ENCODE assay signal across 10 cellular contexts in the genomic region with DNA sequence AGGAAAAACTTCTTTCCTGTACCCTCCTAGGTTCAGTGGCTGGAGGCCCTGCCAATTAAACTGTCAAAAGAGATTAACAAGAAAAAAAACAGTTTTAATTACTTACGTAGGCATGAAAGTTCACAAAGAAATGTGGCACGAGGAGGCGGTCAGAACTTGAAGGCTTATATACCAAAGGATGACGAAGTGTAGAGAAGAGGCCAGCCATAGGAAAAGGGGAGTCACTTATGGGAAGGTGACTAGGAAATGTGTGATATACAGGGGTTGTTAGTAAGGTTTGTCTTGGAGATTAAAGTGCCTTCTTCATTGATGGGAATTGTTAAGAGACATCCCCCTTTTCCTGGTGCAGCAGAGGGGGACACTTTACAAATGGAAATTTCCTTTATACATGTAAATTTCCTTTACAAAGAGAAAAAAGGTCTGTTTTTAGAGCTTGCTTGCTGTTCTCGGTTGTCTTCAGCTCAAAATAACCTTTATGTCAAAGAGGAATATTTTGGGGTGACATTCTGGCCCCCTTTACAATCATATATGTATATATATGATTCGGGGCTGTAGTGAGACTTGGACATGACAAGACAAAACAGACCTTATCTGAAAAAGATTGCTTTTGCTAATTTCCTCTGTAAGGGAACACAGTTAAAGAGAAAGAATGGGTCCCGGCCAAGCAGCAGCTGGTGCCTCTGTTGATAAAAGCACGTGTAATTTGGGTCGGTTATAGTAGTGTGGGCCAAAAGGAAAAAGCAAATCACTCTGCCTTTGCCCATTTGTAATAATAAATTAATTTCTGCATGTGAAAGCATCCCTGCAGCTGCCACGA. TPM values are rescaled to one million over a fixed set of nuclear protein-coding genes. Genes with fewer than 3 reads are reported as not detected.
A peak's percentile ranks its signal among the peaks of the same experiment; 100 is the strongest.
DNase-seq lines count a peak whose midpoint lies in the region; ATAC-seq and TF ChIP-seq lines count a peak whose summit lies in the region.
"Had no signal": no experiment of that assay in that cellular context is flagged by ENCODE, and none has a peak within 500 bp of the region (broad histone marks: within the 10 kb centered on the region; RNA-seq: fewer than 3 reads in every experiment).

No MANE protein-coding gene starts in this region.

- H2AK5ac ChIP-seq in neuronal stem cell (ENCODE audit: low read depth, low read length) = no peak overlapping the region

- no peak overlapping the region for H2BK12ac ChIP-seq in neuronal stem cell (ENCODE audit: low read length)

- no peak overlapping the region for H4K91ac ChIP-seq in neuronal stem cell (ENCODE audit: low read depth, low read length, poor library complexity)

- no peaks in the 10 kb centered on the region for H3K9me3 Mint-ChIP-seq in Caco-2 (ENCODE audit: unreplicated experiment)

- H3K27ac ChIP-seq in DND-41 (ENCODE audit: low read length) (peak overlapping the region; percentile 67), neuronal stem cell (replicated peaks; ENCODE audit: low read length) (no peak overlapping the region)
- H3K27ac ChIP-seq: brain microvascular endothelial cell had no signal

- TF ChIP-seq CTCF in DND-41 (IDR thresholded peaks at IDR 0.05; ENCODE audit: borderline replicate concordance, extremely low read depth, low read length, poor library complexity, severe bottlenecking) = no peak
- no peak for TF ChIP-seq CTCF in Caco-2 (IDR thresholded peaks at IDR 0.05; ENCODE audit: insufficient read depth in 1 of 2, low read depth in 1 of 2, low read length in 1 of 2, severe bottlenecking in 1 of 2, unreplicated experiment in 1 of 2)

- H3K4me1 Mint-ChIP-seq in Caco-2 (ENCODE audit: low read depth, unreplicated experiment) = peaks cover 7% of the 10 kb centered on the region

- H2BK5ac ChIP-seq in neuronal stem cell (ENCODE audit: low read length) = no peak overlapping the region

- no peak overlapping the region for H3K27ac Mint-ChIP-seq in Caco-2 (ENCODE audit: unreplicated experiment)

- no peak overlapping the region for H3K14ac ChIP-seq in neuronal stem cell (ENCODE audit: low read length)

- no peaks in the 10 kb centered on the region for H3K36me3 Mint-ChIP-seq in Caco-2 (ENCODE audit: insufficient read depth, unreplicated experiment)

- H3K9me3 ChIP-seq in DND-41 (ENCODE audit: insufficient read depth, low read length, severe bottlenecking) (no peaks in the 10 kb centered on the region), NT2/D1 (ENCODE audit: insufficient read depth, low read length) (no peaks in the 10 kb centered on the region), neuronal stem cell (replicated peaks in 1 of 2; ENCODE audit: control insufficient read depth in 2 of 2, insufficient read depth in 1 of 2, low read depth in 1 of 2, low read length in 2 of 2) (no peaks in the 10 kb centered on the region), Caco-2 (no peaks in the 10 kb centered on the region)

- WGBS in neuronal stem cell (ENCODE audit: extremely low coverage in 2 of 2, insufficient read length in 2 of 2, insufficient replicate concordance in 1 of 2), 2 donors = no CpG with 5 or more reads among the region's 10 CpGs

- no peak overlapping the region for H3K4me3 ChIP-seq in DND-41 (ENCODE audit: low read depth in 1 of 2, low read length in 2 of 2)
- no peak overlapping the region for H3K4me3 ChIP-seq in NT2/D1 (ENCODE audit: insufficient read length, low read depth)
- H3K4me3 ChIP-seq in neuronal stem cell (ENCODE audit: low read length in 2 of 2) = no peak overlapping the region
- H3K4me3 ChIP-seq in Caco-2 (ENCODE audit: low read depth, low read length) = no peak overlapping the region

- CTCF ChIA-PET in Caco-2 (lab: Charles Lee) = no interaction called here

- no peak overlapping the region for H3K18ac ChIP-seq in neuronal stem cell (ENCODE audit: low read length)

- DNase-seq in DND-41 = peak; percentile 44
- peak; percentile 66 for DNase-seq in NT2/D1 (ENCODE audit: low read depth, low spot score)
- DNase-seq in fibroblast of peridontal ligament (ENCODE audit: extremely low read depth) = peak; percentile 10
- DNase-seq in neuronal stem cell (ENCODE audit: low spot score) = no peak
- no peak for DNase-seq in GDM1 (lab: John Stamatoyannopoulos, UW)
- DNase-seq in Caco-2 = no peak
- no peak for DNase-seq in RPMI8226
- DNase-seq: activated CD4-positive, alpha-beta T cell treated with anti-CD3 and anti-CD28 coated beads for 48 hours; brain microvascular endothelial cell had no signal

- H4K8ac ChIP-seq in neuronal stem cell (ENCODE audit: low read depth, low read length) = no peak overlapping the region

- H3K9ac ChIP-seq in DND-41 (ENCODE audit: low read depth, low read length) (peak overlapping the region; percentile 34), NT2/D1 (ENCODE audit: insufficient read length, low read depth) (peak overlapping the region; percentile 18), neuronal stem cell (ENCODE audit: low read depth, low read length, poor library complexity) (no peak overlapping the region)

- H3K36me3 ChIP-seq in DND-41 (ENCODE audit: insufficient read depth, low read length) (no peaks in the 10 kb centered on the region), NT2/D1 (ENCODE audit: insufficient read depth, insufficient read length, low read length) (no peaks in the 10 kb centered on the region), neuronal stem cell (replicated peaks in 1 of 2; ENCODE audit: control insufficient read depth in 2 of 2, insufficient read depth in 2 of 2, low read length in 2 of 2) (peaks cover 0 to 10% of the 10 kb centered on the region in 2 donors), Caco-2 (ENCODE audit: control insufficient read depth, insufficient read depth, low read length) (no peaks in the 10 kb centered on the region)
- H3K36me3 ChIP-seq: brain microvascular endothelial cell had no signal

- no TSS peak for BruUV-seq in Caco-2 (replicated peaks; lab: Mats Ljungman, UMichigan)

- POLR2A ChIA-PET in Caco-2 (lab: Charles Lee) = no interaction called here

- no peak overlapping the region for H3K4ac ChIP-seq in neuronal stem cell (ENCODE audit: low read length)

- H3K23ac ChIP-seq in neuronal stem cell (ENCODE audit: low read depth, low read length, poor library complexity) = no peak overlapping the region

- H3K4me2 ChIP-seq in DND-41 (ENCODE audit: insufficient read depth, low read length) (peak overlapping the region; percentile 51), neuronal stem cell (ENCODE audit: insufficient read depth, low read length, poor library complexity, severe bottlenecking) (no peak overlapping the region)

- ATAC-seq in DND-41 (ENCODE audit: insufficient read depth, low read depth) = peak; percentile 82
- ATAC-seq in GM21576 (IDR thresholded peaks at IDR 0.05; ENCODE audit: unreplicated experiment) = no peak

- H3K27me3 Mint-ChIP-seq in Caco-2 (ENCODE audit: insufficient read depth, unreplicated experiment) = no peaks in the 10 kb centered on the region

- H3K27me3 ChIP-seq in DND-41 (ENCODE audit: insufficient read depth, low read length, poor library complexity) = no peaks in the 10 kb centered on the region
- H3K27me3 ChIP-seq in NT2/D1 (ENCODE audit: insufficient read depth, insufficient read length) = no peaks in the 10 kb centered on the region
- no peaks in the 10 kb centered on the region for H3K27me3 ChIP-seq in neuronal stem cell (ENCODE audit: control insufficient read depth in 3 of 3, insufficient read depth in 3 of 3, low read depth in 1 of 3, low read length in 3 of 3)
- H3K27me3 ChIP-seq in Caco-2 (replicated peaks; ENCODE audit: control insufficient read depth, insufficient read depth, low read length) = no peaks in the 10 kb centered on the region
- H3K27me3 ChIP-seq: brain microvascular endothelial cell had no signal

- H2AFZ ChIP-seq in DND-41 (ENCODE audit: low read depth, low read length) = no peak overlapping the region
- H2AFZ ChIP-seq in neuronal stem cell (ENCODE audit: low read length) = peak overlapping the region; percentile 6

- H2BK120ac ChIP-seq in neuronal stem cell (ENCODE audit: low read depth, low read length) = no peak overlapping the region

- intact Hi-C loops in Caco-2 (cut with micrococcal nuclease; ENCODE audit: unreplicated experiment) = no loop called here

- H3K79me2 ChIP-seq in DND-41 (ENCODE audit: insufficient read depth, low read length) = peaks cover 96% of the 10 kb centered on the region

- peaks cover 45% of the 10 kb centered on the region for H3K4me1 ChIP-seq in DND-41 (ENCODE audit: insufficient read depth, low read length)
- H3K4me1 ChIP-seq in NT2/D1 (ENCODE audit: insufficient read depth, insufficient read length) = peaks cover 1% of the 10 kb centered on the region
- H3K4me1 ChIP-seq in neuronal stem cell (ENCODE audit: control insufficient read depth in 2 of 2, insufficient read depth in 1 of 2, low read depth in 1 of 2, low read length in 2 of 2) = peaks cover 12 to 14% of the 10 kb centered on the region in 2 donors
- H3K4me1 ChIP-seq in Caco-2 = no peaks in the 10 kb centered on the region

- H3K4me3 Mint-ChIP-seq in Caco-2 (ENCODE audit: unreplicated experiment) = no peak overlapping the region

- H3K79me1 ChIP-seq in neuronal stem cell (ENCODE audit: low read depth, low read length) = no peaks in the 10 kb centered on the region

- H4K20me1 ChIP-seq in DND-41 (ENCODE audit: insufficient read depth, low read length) = peaks cover 22% of the 10 kb centered on the region; the same call in 1 of the 2 replicates

- no peak overlapping the region for H2BK15ac ChIP-seq in neuronal stem cell (ENCODE audit: low read length)

RNA-seq across cellular contexts. Expression of a gene that starts 38.6 kb away (rescaled TPM):
- polyA plus RNA-seq in neuronal stem cell (2013, experiment 1 of 2) = 16.4 TPM
- polyA plus RNA-seq in neuronal stem cell (2013, experiment 2 of 2) = 17.1 TPM
- 48.5 and 50.3 TPM in 2 replicates for total RNA-seq in Caco-2 (2022)

Comparison
In these comparisons a context has a peak if more than half of its experiments do, and no peak if none do; other contexts are left out.
1. DNase-seq: peak in DND-41 (single experiment), NT2/D1 (single experiment) and fibroblast of peridontal ligament (single experiment); none in neuronal stem cell (single experiment), GDM1 (single experiment), Caco-2 (0 of 2) and RPMI8226 (single experiment).